12 cellular contexts compared by ENCODE assay signal in the genomic region with DNA sequence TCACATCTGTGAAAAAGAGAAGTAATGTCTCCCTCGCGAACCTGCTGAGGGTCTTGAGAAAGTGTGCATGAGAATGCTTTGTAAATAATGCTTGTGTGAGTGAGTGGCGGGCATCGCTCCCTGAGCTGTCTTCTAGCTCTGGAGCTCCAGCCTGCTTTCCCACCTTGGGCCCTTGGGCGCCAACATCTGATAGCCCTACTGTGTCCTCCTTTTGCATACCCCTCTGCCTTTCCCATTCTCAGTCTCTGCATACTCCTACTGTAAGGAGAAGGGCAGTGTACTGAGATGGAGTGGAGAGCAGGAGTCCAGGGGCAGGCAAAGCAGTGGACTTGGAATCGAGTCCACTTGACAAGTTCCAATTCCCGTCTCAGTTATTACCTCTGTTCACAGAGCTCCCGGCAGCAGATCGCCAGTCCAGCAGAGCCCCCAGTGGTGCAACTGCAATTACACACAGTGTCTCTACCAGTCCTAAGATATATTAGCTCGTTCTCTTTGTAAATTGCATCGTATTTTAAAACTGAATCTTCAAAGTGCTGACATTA. TPM values are rescaled to one million over a fixed set of nuclear protein-coding genes. Genes with fewer than 3 reads are reported as not detected.
DNase-seq lines count a peak whose midpoint lies in the region; TF ChIP-seq lines count a peak whose summit lies in the region.
"Had no signal": no experiment of that assay in that cellular context is flagged by ENCODE, and none has a peak within 500 bp of the region (broad histone marks: within the 10 kb centered on the region; RNA-seq: fewer than 3 reads in every experiment).

No MANE protein-coding gene starts in this region.

- intact Hi-C loops in activated T-helper 1 cell treated with anti-CD3 and anti-CD28 coated beads, Interleukin-12 subunit alpha, Interleukin-12 subunit beta, Interleukin-2, Interleukin-4 antibody, amounts not matched to agents 30 ng/mL and 10 ng/mL and 1 ng/mL, durations not matched to agents 14 hours and 24 hours and 36 hours (cut with micrococcal nuclease), result loop anchor here (1.0 kb wide), 1 partner anchor 35 kb away; no protein-coding TSS in a partner anchor

- H3K9me3 Mint-ChIP-seq in HFFc6, result no peaks in the 10 kb centered on the region
- no peaks in the 10 kb centered on the region for H3K9me3 Mint-ChIP-seq in activated T-helper 1 cell treated with anti-CD3 and anti-CD28 coated beads, Interleukin-12 subunit alpha, Interleukin-12 subunit beta, Interleukin-2, Interleukin-4 antibody, amounts not matched to agents 30 ng/mL and 10 ng/mL and 1 ng/mL, durations not matched to agents 14 hours and 24 hours and 36 hours

- TF ChIP-seq CTCF in HFFc6 (IDR thresholded peaks at IDR 0.05), result peak; percentile 35; the same call in 1 of the 2 replicates
- TF ChIP-seq CTCF in osteoblast (IDR thresholded peaks at IDR 0.05; ENCODE audit: extremely low read depth, low read depth, low read length), result peak; percentile 17

- H3K4me3 ChIP-seq in osteoblast (ENCODE audit: insufficient read depth, low read length) (no peak overlapping the region), HAP-1 (no peak overlapping the region)
- H3K4me3 ChIP-seq: colonic mucosa, stomach had no signal

- no peaks in the 10 kb centered on the region for H3K4me1 ChIP-seq in osteoblast (ENCODE audit: insufficient read depth, low read length)
- no peaks in the 10 kb centered on the region for H3K4me1 ChIP-seq in HAP-1
- H3K4me1 ChIP-seq: colonic mucosa, stomach had no signal

- H3K27ac ChIP-seq in osteoblast (ENCODE audit: low read depth, low read length), result no peak overlapping the region
- H3K27ac ChIP-seq: colonic mucosa, stomach had no signal

- no peaks in the 10 kb centered on the region for H3K36me3 ChIP-seq in osteoblast (ENCODE audit: insufficient read depth, low read length)
- no peaks in the 10 kb centered on the region for H3K36me3 ChIP-seq in HAP-1 (replicated peaks)
- H3K36me3 ChIP-seq: colonic mucosa, stomach had no signal

- no peaks in the 10 kb centered on the region for H3K36me3 Mint-ChIP-seq in HFFc6 (ENCODE audit: low read depth)
- H3K36me3 Mint-ChIP-seq in activated T-helper 1 cell treated with anti-CD3 and anti-CD28 coated beads, Interleukin-12 subunit alpha, Interleukin-12 subunit beta, Interleukin-2, Interleukin-4 antibody, amounts not matched to agents 30 ng/mL and 10 ng/mL and 1 ng/mL, durations not matched to agents 14 hours and 24 hours and 36 hours (ENCODE audit: low read depth), result no peaks in the 10 kb centered on the region

- no peak overlapping the region for H3K4me2 ChIP-seq in osteoblast (ENCODE audit: insufficient read depth, low read length)

- H3K27me3 Mint-ChIP-seq in HFFc6 (ENCODE audit: insufficient read depth), result peaks cover 47% of the 10 kb centered on the region
- peaks cover 10% of the 10 kb centered on the region for H3K27me3 Mint-ChIP-seq in activated T-helper 1 cell treated with anti-CD3 and anti-CD28 coated beads, Interleukin-12 subunit alpha, Interleukin-12 subunit beta, Interleukin-2, Interleukin-4 antibody, amounts not matched to agents 30 ng/mL and 10 ng/mL and 1 ng/mL, durations not matched to agents 14 hours and 24 hours and 36 hours (ENCODE audit: insufficient read depth)

- no peaks in the 10 kb centered on the region for H3K4me1 Mint-ChIP-seq in HFFc6 (ENCODE audit: low read depth)
- peaks cover 31% of the 10 kb centered on the region for H3K4me1 Mint-ChIP-seq in activated T-helper 1 cell treated with anti-CD3 and anti-CD28 coated beads, Interleukin-12 subunit alpha, Interleukin-12 subunit beta, Interleukin-2, Interleukin-4 antibody, amounts not matched to agents 30 ng/mL and 10 ng/mL and 1 ng/mL, durations not matched to agents 14 hours and 24 hours and 36 hours (ENCODE audit: low read depth)

- H3K9me3 ChIP-seq in osteoblast (ENCODE audit: low read depth, low read length) (no peaks in the 10 kb centered on the region), HAP-1 (no peaks in the 10 kb centered on the region; the same call in 1 of the 2 replicates)
- H3K9me3 ChIP-seq: colonic mucosa, stomach had no signal

- H3K27ac Mint-ChIP-seq in HFFc6, result no peak overlapping the region
- H3K27ac Mint-ChIP-seq in activated T-helper 1 cell treated with anti-CD3 and anti-CD28 coated beads, Interleukin-12 subunit alpha, Interleukin-12 subunit beta, Interleukin-2, Interleukin-4 antibody, amounts not matched to agents 30 ng/mL and 10 ng/mL and 1 ng/mL, durations not matched to agents 14 hours and 24 hours and 36 hours, result peak overlapping the region; percentile 47

- in situ Hi-C loops in KBM-7 (cut with MboI; ENCODE audit: low pct_unique_long_range_greater_than_20kb, low sequenced_read_pairs) (no loop called here), HAP-1 (cut with MboI; ENCODE audit: low sequenced_read_pairs) (no loop called here)

- H4K20me1 ChIP-seq in osteoblast (ENCODE audit: insufficient read depth, low read length), result no peaks in the 10 kb centered on the region

- H3K4me3 Mint-ChIP-seq in HFFc6, result no peak overlapping the region
- no peak overlapping the region for H3K4me3 Mint-ChIP-seq in activated T-helper 1 cell treated with anti-CD3 and anti-CD28 coated beads, Interleukin-12 subunit alpha, Interleukin-12 subunit beta, Interleukin-2, Interleukin-4 antibody, amounts not matched to agents 30 ng/mL and 10 ng/mL and 1 ng/mL, durations not matched to agents 14 hours and 24 hours and 36 hours

- peak; percentile 6 for DNase-seq in NOMO-1 treated with DMSO at 0.1 percent for 48 hours (lab: John Stamatoyannopoulos, UW; ENCODE audit: unreplicated experiment)
- DNase-seq in NOMO-1 treated with dmso at 0.1 percent for 144 hours (lab: John Stamatoyannopoulos, UW; ENCODE audit: unreplicated experiment), result no peak
- no peak for DNase-seq in HFFc6
- DNase-seq in activated T-helper 1 cell treated with anti-CD3 and anti-CD28 coated beads, Interleukin-12 subunit alpha, Interleukin-12 subunit beta, Interleukin-2, Interleukin-4 antibody, amounts not matched to agents 30 ng/mL and 10 ng/mL and 1 ng/mL, durations not matched to agents 14 hours and 24 hours and 36 hours (ENCODE audit: low spot score), result no peak
- DNase-seq in osteoblast (ENCODE audit: insufficient read length, low spot score, missing footprints), result peak; percentile 72
- no peak for DNase-seq in KBM-7
- DNase-seq in HAP-1 (ENCODE audit: low spot score in 2 of 2), result no peak
- no peak for DNase-seq in AML-193 (lab: John Stamatoyannopoulos, UW)
- DNase-seq: C1 segment of cervical spinal cord, colonic mucosa, stomach had no signal

- no peak overlapping the region for H2AFZ ChIP-seq in osteoblast (ENCODE audit: low read length)

- no peaks in the 10 kb centered on the region for H3K79me2 ChIP-seq in osteoblast (ENCODE audit: insufficient read depth, low read length)

- H3K27me3 ChIP-seq in osteoblast (ENCODE audit: insufficient read depth, low read length) (peaks cover 11% of the 10 kb centered on the region), HAP-1 (ENCODE audit: low read depth) (peaks cover 17% of the 10 kb centered on the region)
- H3K27me3 ChIP-seq: colonic mucosa had no signal

RNA-seq across cellular contexts. Expression of a gene that starts 0.9 kb away (rescaled TPM):
- not detected for total RNA-seq in HFFc6 (2021; fragmentation: NEBNext Ultra II Directional; extraction: Animal tissue kit (Norgen Biotek cat#: 25700))
- total RNA-seq in activated T-helper 1 cell treated with anti-CD3 and anti-CD28 coated beads, Interleukin-12 subunit alpha, Interleukin-12 subunit beta, Interleukin-2, Interleukin-4 antibody, amounts not matched to agents 30 ng/mL and 10 ng/mL and 1 ng/mL, durations not matched to agents 14 hours and 24 hours and 36 hours, result not detected in 2 replicates
- total RNA-seq in osteoblast, result not detected in 2 replicates
- total RNA-seq: colonic mucosa, kidney epithelial cell, stomach had no signal

RNA-seq across cellular contexts. Expression of a gene that starts 48.1 kb away (rescaled TPM):
- under 1 TPM in 1 of 6 experiments, not detected in 5; 0.09 TPM for total RNA-seq in HFFc6 (2021; fragmentation: NEBNext Ultra II Directional; extraction: Animal tissue kit (Norgen Biotek cat#: 25700))
- total RNA-seq in activated T-helper 1 cell treated with anti-CD3 and anti-CD28 coated beads, Interleukin-12 subunit alpha, Interleukin-12 subunit beta, Interleukin-2, Interleukin-4 antibody, amounts not matched to agents 30 ng/mL and 10 ng/mL and 1 ng/mL, durations not matched to agents 14 hours and 24 hours and 36 hours, result not detected in 2 replicates
- total RNA-seq in osteoblast, result 0.72 and 1.8 TPM in 2 replicates

Comparison
In these comparisons a context has a peak if more than half of its experiments do, and no peak if none do; other contexts are left out.
1. DNase-seq: peak in NOMO-1 treated with DMSO at 0.1 percent for 48 hours (single experiment) and osteoblast (single experiment); none in NOMO-1 treated with dmso at 0.1 percent for 144 hours (single experiment), HFFc6 (single experiment), activated T-helper 1 cell treated with anti-CD3 and anti-CD28 coated beads, Interleukin-12 subunit alpha, Interleukin-12 subunit beta, Interleukin-2, Interleukin-4 antibody, amounts not matched to agents 30 ng/mL and 10 ng/mL and 1 ng/mL, durations not matched to agents 14 hours and 24 hours and 36 hours (single experiment), KBM-7 (single experiment), HAP-1 (0 of 2) and AML-193 (0 of 2).